22 cellular contexts compared by ENCODE assay signal in the genomic region with DNA sequence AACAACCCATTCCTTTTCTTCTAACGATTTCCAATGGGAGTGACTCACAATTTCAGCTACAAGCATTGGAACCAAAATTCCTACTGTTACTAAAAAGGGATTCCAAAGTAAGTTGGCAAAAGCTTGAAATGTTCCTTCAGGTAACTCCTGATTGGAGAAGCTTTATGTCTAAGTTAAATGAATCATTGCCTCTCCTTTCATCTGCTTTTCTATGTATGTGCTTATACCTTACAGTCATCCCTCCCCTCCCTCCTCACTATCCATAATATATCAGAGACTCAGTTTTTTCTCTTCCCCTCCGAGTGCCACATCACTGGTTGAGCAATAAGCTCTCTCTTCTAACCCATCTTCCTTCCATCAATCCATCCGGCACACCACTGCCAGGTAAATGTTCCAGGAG.
"Had no signal": no experiment of that assay in that cellular context is flagged by ENCODE, and none has a peak within 500 bp of the region (broad histone marks: within the 10 kb centered on the region; RNA-seq: fewer than 3 reads in every experiment).

No MANE protein-coding gene starts in this region.

- H3K36me3 Mint-ChIP-seq: natural killer cell had no signal

- H2AFZ ChIP-seq: parathyroid adenoma had no signal

- H3K9me3 ChIP-seq: colonic mucosa, gastrocnemius medialis, heart right ventricle, mucosa of descending colon, prostate gland, right lobe of liver, spleen, stomach, thoracic aorta, transverse colon had no signal

- H3K27ac ChIP-seq: colonic mucosa, gastrocnemius medialis, heart right ventricle, parathyroid adenoma, prostate gland, right lobe of liver, spleen, stomach, thoracic aorta, transverse colon had no signal

- H3K4me3 Mint-ChIP-seq: natural killer cell had no signal

- H3K79me2 ChIP-seq: parathyroid adenoma had no signal

- H3K36me3 ChIP-seq: colonic mucosa, gastrocnemius medialis, heart right ventricle, prostate gland, right lobe of liver, spleen, stomach, thoracic aorta, transverse colon had no signal

- H3K9ac ChIP-seq: parathyroid adenoma had no signal

- DNase-seq: colonic mucosa; effector CD8-positive, alpha-beta T cell; gastrocnemius medialis; heart right ventricle; hypothalamus; mammary epithelial cell; mucosa of descending colon; natural killer cell; retina; right lobe of liver; spleen; stimulated activated CD4-positive, alpha-beta T cell treated with anti-CD3 and anti-CD28 coated beads, Interleukin-15, amount 100 ng/mL, for 24 hours; stimulated activated CD4-positive, alpha-beta T cell treated with anti-CD3 and anti-CD28 coated beads, Interleukin-1b, Interleukin-23, amount 100 ng/mL, for 48 hours; stimulated activated CD4-positive, alpha-beta T cell treated with anti-CD3 and anti-CD28 coated beads, Interleukin-4, amount 100 ng/mL, for 4 hours; stimulated activated naive CD4-positive, alpha-beta T cell; stomach; substantia nigra; transverse colon had no signal

- ATAC-seq: gastrocnemius medialis, heart right ventricle, left lobe of liver, mucosa of descending colon, natural killer cell, right lobe of liver had no signal

- H3K4me1 Mint-ChIP-seq: natural killer cell had no signal

- H3K9me3 Mint-ChIP-seq: natural killer cell had no signal

- H3K27me3 ChIP-seq: colonic mucosa, gastrocnemius medialis, right lobe of liver, spleen, stomach, transverse colon had no signal

- H3K4me1 ChIP-seq: colonic mucosa, gastrocnemius medialis, parathyroid adenoma, prostate gland, right lobe of liver, spleen, stomach, transverse colon had no signal

- H3K4me3 ChIP-seq: colonic mucosa, gastrocnemius medialis, heart right ventricle, mucosa of descending colon, prostate gland, right lobe of liver, spleen, stomach, thoracic aorta, transverse colon had no signal

- H3K27ac Mint-ChIP-seq: natural killer cell had no signal
